In the genomic region with DNA sequence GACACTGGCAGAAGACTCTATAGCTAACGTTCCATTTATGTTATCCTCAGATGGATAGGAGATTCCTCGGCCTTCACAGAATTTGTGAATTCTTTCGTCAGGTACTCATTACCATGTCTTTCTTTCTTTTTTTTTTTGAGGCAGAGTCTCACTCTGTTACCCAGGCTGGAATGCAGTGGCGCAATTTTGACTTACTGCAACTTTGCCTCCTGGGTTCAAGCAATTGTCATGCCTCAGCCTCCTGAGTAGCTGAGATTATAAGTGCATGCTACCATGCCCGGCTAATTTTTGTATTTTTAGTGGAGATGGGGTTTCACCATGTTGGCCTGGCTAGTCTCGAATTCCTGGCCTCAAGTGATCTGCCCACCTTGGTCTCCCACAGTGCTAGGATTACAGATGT, we compare ENCODE assay signal across 7 cellular contexts. TPM values are rescaled to one million over a fixed set of nuclear protein-coding genes. Genes with fewer than 3 reads are reported as not detected.
DNase-seq lines count a peak whose midpoint lies in the region; ATAC-seq, FAIRE-seq and TF ChIP-seq lines count a peak whose summit lies in the region.
"Not testable (repeated sequence)": the region's sequence is repeated elsewhere in the genome, so short reads cannot be mapped to it uniquely, and the experiment has no call there.

No MANE protein-coding gene starts in this region.

- CTCF ChIA-PET in HepG2 (lab: Yijun Ruan, JAX; ENCODE audit: low intra/inter-chr PET ratio, low total read pairs), result not testable (repeated sequence)

- not testable (repeated sequence) for TF ChIP-seq POLR2A in HepG2 (IDR thresholded peaks at IDR 0.05; ENCODE audit: insufficient read depth in 1 of 2, low read depth in 2 of 2, low read length in 2 of 2)

- H3K4me3 Mint-ChIP-seq in H9, result peak overlapping the region in 1 of 2 experiments; percentile 35; a peak in 3 of 5 replicates

- intact Hi-C loops in left ventricle myocardium inferior (cut with micrococcal nuclease); HepG2 (cut with micrococcal nuclease; ENCODE audit: unreplicated experiment): not testable (repeated sequence)

- H3K79me1 ChIP-seq in H9 (ENCODE audit: insufficient read depth, low read depth, low read length, poor library complexity, severe bottlenecking), result not testable (repeated sequence)

- not testable (repeated sequence) for H3K9me3 Mint-ChIP-seq in H9

- H2BK15ac ChIP-seq in H9 (ENCODE audit: low read depth, low read length), result not testable (repeated sequence)

- not testable (repeated sequence) for H3K4ac ChIP-seq in H9 (ENCODE audit: low read depth, low read length)

- FAIRE-seq in HepG2 (lab: Jason Lieb, UNC), result not testable (repeated sequence)

- not testable (repeated sequence) for H3K27me3 ChIP-seq in H9 (ENCODE audit: insufficient read depth, low read length); left ventricle myocardium inferior (ENCODE audit: low read depth); HepG2 (ENCODE audit: control insufficient read depth in 1 of 2, insufficient read depth in 2 of 2, low read length in 2 of 2)

- not testable (repeated sequence) for TF ChIP-seq CTCF in H9 (conservative IDR thresholded peaks at IDR 0.05); cardiac fibroblast (IDR thresholded peaks at IDR 0.05; ENCODE audit: low read depth, low read length); left ventricle myocardium inferior (IDR thresholded peaks at IDR 0.05; ENCODE audit: borderline replicate concordance); HepG2 (CRISPR knock-in tag; IDR thresholded peaks at IDR 0.05)

- ATAC-seq in HepG2, result not testable (repeated sequence)

- H3K4me1 Mint-ChIP-seq in H9, result peaks cover 46 to 48% of the 10 kb centered on the region in 2 experiments

- H2BK120ac ChIP-seq in H9 (ENCODE audit: low read depth, low read length, poor library complexity, severe bottlenecking), result not testable (repeated sequence)

- not testable (repeated sequence) for H3K4me2 ChIP-seq in H9 (ENCODE audit: insufficient read depth, insufficient read length, low read length); HepG2 (ENCODE audit: low read depth, low read length)

- not testable (repeated sequence) for TF ChIP-seq RAD21 in HepG2 (CRISPR knock-in tag; IDR thresholded peaks at IDR 0.05)

- not testable (repeated sequence) for H3K9me3 ChIP-seq in H9 (ENCODE audit: control insufficient read depth, low read depth, low read length); left ventricle myocardium inferior (replicated peaks); HepG2 (ENCODE audit: low read length)

- not testable (repeated sequence) for H3K4me3 ChIP-seq in cardiac fibroblast (replicated peaks in 1 of 2; ENCODE audit: low read depth in 2 of 2, low read length in 2 of 2); left ventricle myocardium inferior; HepG2 (replicated peaks in 1 of 3; ENCODE audit: insufficient read depth in 1 of 3, low read depth in 2 of 3, low read length in 3 of 3)

- not testable (repeated sequence) for H2BK20ac ChIP-seq in H9 (ENCODE audit: low read depth, low read length, poor library complexity, severe bottlenecking)

- not testable (repeated sequence) for H2BK5ac ChIP-seq in H9 (ENCODE audit: insufficient read length, low read length)

- not testable (repeated sequence) for H4K8ac ChIP-seq in H9 (replicated peaks; ENCODE audit: insufficient read length, low read depth, low read length)

- no CpG with 5 or more reads among the region's 6 CpGs for WGBS in H9 (ENCODE audit: extremely low coverage, insufficient read length, low lambda C conversion rate)
- WGBS in HepG2 (ENCODE audit: low lambda C conversion rate), result 53% methylated on average over 6 of the region's 6 CpGs

- in situ Hi-C loops in HepG2 (cut with HindIII; ENCODE audit: extremely low pct_ligation_motif_present, low pct_unique_long_range_greater_than_20kb), result not testable (repeated sequence)

- POLR2A ChIA-PET in HepG2 (lab: Yijun Ruan, JAX), result interaction anchor here (1.7 kb wide), 1 partner anchor 12 kb away, joined by 7 read pairs; a partner anchor contains a TSS

- H3K27me3 Mint-ChIP-seq in H9 (ENCODE audit: low read depth), result not testable (repeated sequence)

- H3K4me1 ChIP-seq in H9 (ENCODE audit: insufficient read depth, low read length); left ventricle myocardium inferior: not testable (repeated sequence)
- H3K4me1 ChIP-seq in HepG2 (ENCODE audit: insufficient read depth, low read length), result peaks cover 76% of the 10 kb centered on the region

- H3K23me2 ChIP-seq in H9 (ENCODE audit: insufficient read length, low read depth, low read length, poor library complexity, severe bottlenecking), result not testable (repeated sequence)

- not testable (repeated sequence) for H2AK5ac ChIP-seq in H9 (ENCODE audit: insufficient read length, low read length)

- H4K91ac ChIP-seq in H9 (ENCODE audit: insufficient read length, low read depth, low read length), result not testable (repeated sequence)

- not testable (repeated sequence) for H3K14ac ChIP-seq in H9 (ENCODE audit: insufficient read depth, low read length)

- H2AFZ ChIP-seq in H9 (ENCODE audit: low read length); HepG2 (ENCODE audit: low read length): not testable (repeated sequence)

- H3K79me2 ChIP-seq in H9 (ENCODE audit: insufficient read depth, low read length); HepG2 (ENCODE audit: insufficient read depth, low read length): not testable (repeated sequence)

- H3K27ac Mint-ChIP-seq in H9, result peak overlapping the region; percentile 10 to 91 (median 90)

- H3K27ac ChIP-seq in H9 (ENCODE audit: insufficient read length, low read depth, low read length); HepG2 (ENCODE audit: extremely low read length, insufficient read depth, low read length): not testable (repeated sequence)
- H3K27ac ChIP-seq in left ventricle myocardium inferior (replicated peaks), result peak overlapping the region; percentile 39

- not testable (repeated sequence) for BruUV-seq in HepG2 (replicated peaks; lab: Mats Ljungman, UMichigan)

- not testable (repeated sequence) for H3K18ac ChIP-seq in H9 (ENCODE audit: insufficient read length, low read depth, low read length)

- not testable (repeated sequence) for H3K36me3 ChIP-seq in left ventricle myocardium inferior; HepG2 (replicated peaks in 1 of 2; ENCODE audit: control insufficient read depth in 1 of 2, insufficient read depth in 2 of 2, low read length in 2 of 2)

- DNase-seq in EL, result peak; percentile 56
- DNase-seq in H9, result peak; percentile 54
- peak; percentile 68 for DNase-seq in NCI-H226
- DNase-seq in cardiac fibroblast (ENCODE audit: low read depth in 2 of 2), result peak; percentile 30 to 37
- not testable (repeated sequence) for DNase-seq in left ventricle myocardium inferior
- DNase-seq in HepG2 (ENCODE audit: low spot score), result peak; percentile 18
- DNase-seq in renal cortical epithelial cell (ENCODE audit: low read depth), result peak; percentile 28

- not testable (repeated sequence) for H3K9ac ChIP-seq in H9 (ENCODE audit: extremely low read depth, insufficient read length, low read length); HepG2 (ENCODE audit: insufficient read depth, low read depth, low read length)

- not testable (repeated sequence) for H4K20me1 ChIP-seq in H9 (ENCODE audit: control insufficient read depth, insufficient read depth, insufficient read length); HepG2 (ENCODE audit: insufficient read depth, low read length)

- TF ChIP-seq EP300 in HepG2 (IDR thresholded peaks at IDR 0.05; ENCODE audit: low read depth in 2 of 2, low read length in 2 of 2); HepG2 (CRISPR knock-in tag; IDR thresholded peaks at IDR 0.05; ENCODE audit: borderline replicate concordance): not testable (repeated sequence)

- not testable (repeated sequence) for H3K36me3 Mint-ChIP-seq in H9 (ENCODE audit: insufficient read depth in 1 of 3, low read depth in 3 of 3)

- H3K23ac ChIP-seq in H9 (ENCODE audit: insufficient read length, low read depth, low read length), result not testable (repeated sequence)

- H4K5ac ChIP-seq in H9 (ENCODE audit: insufficient read length, low read depth, low read length), result not testable (repeated sequence)

- not testable (repeated sequence) for H2BK12ac ChIP-seq in H9 (ENCODE audit: insufficient read length, low read depth, low read length)

- not testable (repeated sequence) for H3T11ph ChIP-seq in H9 (ENCODE audit: low read length)

- not testable (repeated sequence) for H3K56ac ChIP-seq in H9 (ENCODE audit: insufficient read length, low read depth, low read length)

RNA-seq across cellular contexts. Expression of a gene that starts 11.5 kb away (rescaled TPM):
- total RNA-seq in H9 (2021), result 44.1 and 45.0 TPM in 2 replicates
- total RNA-seq in left ventricle myocardium inferior, result 17.8 TPM
- 14.1 and 16.8 TPM in 2 replicates for total RNA-seq in HepG2 (2016; rRNA removed; fragmentation: Illumina TruSeq; extraction: Trizol)
- 41.2 and 49.7 TPM in 2 replicates for total RNA-seq in HepG2 (2016; cell fraction: cytosol; rRNA removed; fragmentation: Illumina TruSeq; extraction: Trizol; ENCODE audit: low read depth)
- 15.2 and 16.9 TPM in 2 replicates for total RNA-seq in HepG2 (2016; cell fraction: insoluble cytoplasmic fraction; rRNA removed; fragmentation: Illumina TruSeq; extraction: Trizol)
- 22.0 and 28.7 TPM in 2 replicates for total RNA-seq in HepG2 (2016; cell fraction: membrane; rRNA removed; fragmentation: Illumina TruSeq; extraction: Trizol)
- 24.8 and 26.2 TPM in 2 replicates for total RNA-seq in HepG2 (2016; cell fraction: nucleus; rRNA removed; fragmentation: Illumina TruSeq; extraction: Trizol)
- 17.2 and 21.2 TPM in 2 replicates for polyA plus RNA-seq in HepG2 (2011; rRNA removed)
- polyA plus RNA-seq in HepG2 (2011; cell fraction: cytosol; rRNA removed), result 3.6 and 4.5 TPM in 2 replicates
- polyA plus RNA-seq in HepG2 (2011; cell fraction: nucleus; rRNA removed), result 41.4 and 49.8 TPM in 2 replicates
- polyA plus RNA-seq in HepG2 (2012), result 10.6 and 14.5 TPM in 2 replicates
- 1.5 and 1.7 TPM in 2 replicates for polyA plus RNA-seq in HepG2 (2016; cell fraction: cytosol; fragmentation: Illumina TruSeq; extraction: Trizol; ENCODE audit: low read depth)
- 14.7 and 14.8 TPM in 2 replicates for polyA plus RNA-seq in HepG2 (2016; cell fraction: insoluble cytoplasmic fraction; fragmentation: Illumina TruSeq; extraction: Trizol; ENCODE audit: low read depth)
- polyA plus RNA-seq in HepG2 (2016; cell fraction: membrane; fragmentation: Illumina TruSeq; extraction: Trizol; ENCODE audit: low read depth), result 5.1 and 5.3 TPM in 2 replicates
- polyA plus RNA-seq in HepG2 (2016; cell fraction: nucleus; fragmentation: Illumina TruSeq; extraction: Trizol; ENCODE audit: insufficient read depth, low read depth), result 57.5 and 59.9 TPM in 2 replicates
- polyA minus RNA-seq in HepG2 (2011; rRNA and poly(A)+ RNA removed; ENCODE audit: low replicate concordance), result 4.6 and 6.5 TPM in 2 replicates
- polyA minus RNA-seq in HepG2 (2011; cell fraction: cytosol; rRNA and poly(A)+ RNA removed), result 7.3 and 10.0 TPM in 2 replicates
- 46.1 and 47.0 TPM in 2 replicates for polyA minus RNA-seq in HepG2 (2011; cell fraction: nucleus; rRNA and poly(A)+ RNA removed)
- 16.5 and 41.1 TPM in 2 replicates for total RNA-seq in renal cortical epithelial cell

RNA-seq across cellular contexts. Expression of a gene that starts 33.3 kb away (rescaled TPM):
- 29.9 and 34.0 TPM in 2 replicates for total RNA-seq in H9 (2021)
- total RNA-seq in left ventricle myocardium inferior, result 43.7 TPM
- total RNA-seq in HepG2 (2016; rRNA removed; fragmentation: Illumina TruSeq; extraction: Trizol), result 38.5 and 48.6 TPM in 2 replicates
- total RNA-seq in HepG2 (2016; cell fraction: cytosol; rRNA removed; fragmentation: Illumina TruSeq; extraction: Trizol; ENCODE audit: low read depth), result 24.9 and 27.3 TPM in 2 replicates
- total RNA-seq in HepG2 (2016; cell fraction: insoluble cytoplasmic fraction; rRNA removed; fragmentation: Illumina TruSeq; extraction: Trizol), result 29.4 and 38.2 TPM in 2 replicates
- total RNA-seq in HepG2 (2016; cell fraction: membrane; rRNA removed; fragmentation: Illumina TruSeq; extraction: Trizol), result 63.4 and 68.1 TPM in 2 replicates
- 10.7 and 13.6 TPM in 2 replicates for total RNA-seq in HepG2 (2016; cell fraction: nucleus; rRNA removed; fragmentation: Illumina TruSeq; extraction: Trizol)
- 15.1 and 19.1 TPM in 2 replicates for polyA plus RNA-seq in HepG2 (2011; rRNA removed)
- 7.8 and 10.5 TPM in 2 replicates for polyA plus RNA-seq in HepG2 (2011; cell fraction: cytosol; rRNA removed)
- polyA plus RNA-seq in HepG2 (2011; cell fraction: nucleus; rRNA removed), result 7.1 and 7.5 TPM in 2 replicates
- polyA plus RNA-seq in HepG2 (2012), result 13.7 and 24.4 TPM in 2 replicates
- 46.2 and 46.3 TPM in 2 replicates for polyA plus RNA-seq in HepG2 (2016; cell fraction: cytosol; fragmentation: Illumina TruSeq; extraction: Trizol; ENCODE audit: low read depth)
- polyA plus RNA-seq in HepG2 (2016; cell fraction: insoluble cytoplasmic fraction; fragmentation: Illumina TruSeq; extraction: Trizol; ENCODE audit: low read depth), result 43.4 and 46.4 TPM in 2 replicates
- 55.8 and 75.8 TPM in 2 replicates for polyA plus RNA-seq in HepG2 (2016; cell fraction: membrane; fragmentation: Illumina TruSeq; extraction: Trizol; ENCODE audit: low read depth)
- polyA plus RNA-seq in HepG2 (2016; cell fraction: nucleus; fragmentation: Illumina TruSeq; extraction: Trizol; ENCODE audit: insufficient read depth, low read depth), result 45.5 and 52.2 TPM in 2 replicates
- polyA minus RNA-seq in HepG2 (2011; rRNA and poly(A)+ RNA removed; ENCODE audit: low replicate concordance), result 17.9 and 34.9 TPM in 2 replicates
- polyA minus RNA-seq in HepG2 (2011; cell fraction: cytosol; rRNA and poly(A)+ RNA removed), result 18.2 and 30.0 TPM in 2 replicates
- polyA minus RNA-seq in HepG2 (2011; cell fraction: nucleus; rRNA and poly(A)+ RNA removed), result 15.5 and 16.7 TPM in 2 replicates
- total RNA-seq in renal cortical epithelial cell, result 33.5 and 38.4 TPM in 2 replicates
